Comparison of ENCODE assay signal across 8 cellular contexts in the genomic region with DNA sequence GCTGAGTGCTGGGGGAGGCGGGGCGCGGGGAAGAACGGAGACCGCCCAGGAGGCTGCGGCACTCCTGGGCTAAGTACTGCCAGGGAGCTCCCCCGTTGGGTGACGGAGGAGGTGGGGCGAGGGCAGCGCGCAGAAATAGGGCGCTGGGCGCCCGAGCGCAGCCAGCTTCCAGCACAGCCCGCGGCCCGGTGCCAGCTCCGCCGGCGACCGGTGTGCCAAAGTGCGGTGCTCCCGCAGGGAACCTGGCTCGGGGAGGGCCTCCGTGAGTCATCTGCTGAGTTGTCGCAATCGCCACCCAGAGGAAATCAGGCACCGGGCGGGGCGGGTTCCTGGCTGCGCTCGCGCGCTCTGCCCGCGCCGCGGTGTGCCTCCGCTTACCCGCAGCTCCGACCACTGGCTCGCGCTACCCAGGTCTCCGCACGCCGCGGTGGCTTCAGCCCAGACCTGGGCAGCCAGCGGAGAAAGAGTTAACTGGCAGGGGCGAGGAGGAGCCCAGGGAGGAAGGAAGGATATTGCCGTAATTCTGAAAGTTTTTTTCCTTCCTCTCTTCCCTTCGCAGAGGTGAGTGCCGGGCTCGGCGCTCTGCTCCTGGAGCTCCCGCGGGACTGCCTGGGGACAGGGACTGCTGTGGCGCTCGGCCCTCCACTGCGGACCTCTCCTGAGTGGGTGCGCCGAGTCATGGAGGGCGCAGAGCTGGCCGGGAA. TPM values are rescaled to one million over a fixed set of nuclear protein-coding genes. Genes with fewer than 3 reads are reported as not detected.
DNase-seq lines count a peak whose midpoint lies in the region; ATAC-seq, FAIRE-seq and TF ChIP-seq lines count a peak whose summit lies in the region.

Gene GPAT3 (plus strand): TSS at position 164 of the 704 bp plus-strand sequence. CDS start 515 bp downstream, at position 679.

- 0 out of 2 replicates have a peak, but pooled peaks cover 3% of the 10 kb centered on the region for H3K4me1 ChIP-seq in MM.1S (ENCODE audit: low read length)

- POLR2A ChIA-PET in WTC11 (lab: Charles Lee): no interaction called here

- H3K4me1 Mint-ChIP-seq in WTC11 (peaks cover 21% of the 10 kb centered on the region), immature natural killer cell (peaks cover 17 to 19% of the 10 kb centered on the region in 2 donors)

- no peak within 1 kb of the TSS for H3K27ac ChIP-seq in MM.1S (ENCODE audit: low read length)

- H3K9ac ChIP-seq in MM.1S (ENCODE audit: low read length): peak within 1 kb of the TSS; percentile 22; the same call in 1 of the 2 replicates

- CTCF ChIA-PET in WTC11 (lab: Charles Lee): interaction anchor here (0.6 to 1.4 kb wide), 5 partner anchors 11 to 253 kb away, joined by 3 to 4 read pairs (median 3); no protein-coding TSS in a partner anchor

- H3K9me3 ChIP-seq in MM.1S (replicated peaks; ENCODE audit: insufficient read depth, low read length): no peaks in the 10 kb centered on the region

- H3K9me3 Mint-ChIP-seq in WTC11: no peaks in the 10 kb centered on the region
- no peaks in the 10 kb centered on the region for H3K9me3 Mint-ChIP-seq in immature natural killer cell

- no peak for FAIRE-seq in bronchial epithelial cell (lab: Jason Lieb, UNC)

- no peak within 1 kb of the TSS for H3K27ac Mint-ChIP-seq in WTC11
- peak within 1 kb of the TSS in 1 of 6 donors; percentile 26 for H3K27ac Mint-ChIP-seq in immature natural killer cell

- peak; percentile 9 for TF ChIP-seq CTCF in GM12864 (IDR thresholded peaks at IDR 0.05; ENCODE audit: low read depth, low read length, missing control alignments)
- no peak for TF ChIP-seq CTCF in MM.1S (IDR thresholded peaks at IDR 0.05; ENCODE audit: low read length)
- no peak for TF ChIP-seq CTCF in WTC11 (IDR thresholded peaks at IDR 0.05)
- TF ChIP-seq CTCF in bronchial epithelial cell (IDR thresholded peaks at IDR 0.05; ENCODE audit: insufficient read depth, low read length, severe bottlenecking): no peak

- H3K27me3 ChIP-seq in H7 (ENCODE audit: control insufficient read depth, insufficient read depth, low read length): peaks cover 61% of the 10 kb centered on the region
- no peaks in the 10 kb centered on the region; the same call in 1 of the 2 replicates for H3K27me3 ChIP-seq in MM.1S (replicated peaks; ENCODE audit: insufficient read depth, low read length)
- peaks cover 4% of the 10 kb centered on the region for H3K27me3 ChIP-seq in bronchial epithelial cell (ENCODE audit: control insufficient read depth, insufficient read depth, low read length)

- H2AFZ ChIP-seq in MM.1S (ENCODE audit: low read length): peak within 1 kb of the TSS; percentile 81

- H3K36me3 Mint-ChIP-seq in WTC11 (no peaks in the 10 kb centered on the region), immature natural killer cell (no peaks in the 10 kb centered on the region)

- H3K4me3 ChIP-seq in GM12864 (ENCODE audit: low read depth, low read length) (peak within 1 kb of the TSS; percentile 72), H7 (ENCODE audit: insufficient read depth, low read depth, low read length) (peak within 1 kb of the TSS; percentile 77), MM.1S (ENCODE audit: low read length) (peak within 1 kb of the TSS; percentile 78), bronchial epithelial cell (ENCODE audit: low read depth, low read length) (peak within 1 kb of the TSS; percentile 68)

- H3K4me2 ChIP-seq in MM.1S (ENCODE audit: low read depth, low read length): peak within 1 kb of the TSS; percentile 94

- no peaks in the 10 kb centered on the region for H4K20me1 ChIP-seq in MM.1S (ENCODE audit: insufficient read depth, low read length)

- peak; percentile 77 for ATAC-seq in WTC11

- H3K4me3 Mint-ChIP-seq in WTC11 (peak within 1 kb of the TSS; percentile 87), immature natural killer cell (peak within 1 kb of the TSS; percentile 83 to 89 (median 87))

- H3K27me3 Mint-ChIP-seq in WTC11 (ENCODE audit: low read depth): peaks cover 75% of the 10 kb centered on the region
- peaks cover 8 to 27% (median 16%) of the 10 kb centered on the region in 3 donors for H3K27me3 Mint-ChIP-seq in immature natural killer cell (ENCODE audit: low read depth in 3 of 3)

- 0 out of 2 replicates have a peak, but pooled peaks cover 5% of the 10 kb centered on the region for H3F3A ChIP-seq in MM.1S (ENCODE audit: insufficient read depth, low read length)

- H3K36me3 ChIP-seq in H7 (replicated peaks; ENCODE audit: control insufficient read depth, insufficient read depth, low read length): no peaks in the 10 kb centered on the region
- no peaks in the 10 kb centered on the region for H3K36me3 ChIP-seq in MM.1S (replicated peaks; ENCODE audit: insufficient read depth, low read length)
- H3K36me3 ChIP-seq in bronchial epithelial cell (ENCODE audit: control insufficient read depth, insufficient read depth, low read length): no peaks in the 10 kb centered on the region

- H3K9me2 ChIP-seq in MM.1S (replicated peaks; ENCODE audit: insufficient read depth, low read length): no peaks in the 10 kb centered on the region

- DNase-seq in GM12864 (ENCODE audit: low read depth) (no peak), H7 (peak; percentile 78), MM.1S (peak; percentile 55), WTC11 (ENCODE audit: low spot score) (peak; percentile 59), bronchial epithelial cell (ENCODE audit: low read depth) (peak; percentile 42), immature natural killer cell (peak; percentile 23 to 34 (median 25)), GF-D8 (lab: John Stamatoyannopoulos, UW) (no peak)
- DNase-seq in stimulated activated CD4-positive, alpha-beta T cell treated with anti-CD3 and anti-CD28 coated beads, Interleukin-15, amount 100 ng/mL, for 1 hour (ENCODE audit: low read depth in 1 of 2, low spot score in 1 of 2): peak; percentile 36 to 49

- no peaks in the 10 kb centered on the region for H3K79me2 ChIP-seq in MM.1S (ENCODE audit: low read length)

TF ChIP-seq in WTC11, 78 proteins besides CTCF, POLR2A, EP300 and RAD21:
- TF ChIP-seq NFYB (CRISPR knock-in tag; conservative IDR thresholded peaks at IDR 0.05; ENCODE audit: low read depth) (no peak), MYBL2 (CRISPR knock-in tag; IDR thresholded peaks at IDR 0.05) (no peak), ETV6 (CRISPR knock-in tag; IDR thresholded peaks at IDR 0.05) (peak; percentile 27; the same call in 1 of the 2 replicates), ZNF263 (CRISPR knock-in tag; IDR thresholded peaks at IDR 0.05; ENCODE audit: low read depth) (0 out of 2 replicates have a peak, but pooled peaks have one; percentile 14), FOXP1 (CRISPR knock-in tag; IDR thresholded peaks at IDR 0.05; ENCODE audit: borderline replicate concordance) (peak; percentile 32; the same call in 1 of the 2 replicates), GABPB1 (CRISPR knock-in tag; IDR thresholded peaks at IDR 0.05) (peak; percentile 45; the same call in 1 of the 2 replicates), ZNF423 (CRISPR knock-in tag; IDR thresholded peaks at IDR 0.05) (no peak)
- TF ChIP-seq, protein P1, sequence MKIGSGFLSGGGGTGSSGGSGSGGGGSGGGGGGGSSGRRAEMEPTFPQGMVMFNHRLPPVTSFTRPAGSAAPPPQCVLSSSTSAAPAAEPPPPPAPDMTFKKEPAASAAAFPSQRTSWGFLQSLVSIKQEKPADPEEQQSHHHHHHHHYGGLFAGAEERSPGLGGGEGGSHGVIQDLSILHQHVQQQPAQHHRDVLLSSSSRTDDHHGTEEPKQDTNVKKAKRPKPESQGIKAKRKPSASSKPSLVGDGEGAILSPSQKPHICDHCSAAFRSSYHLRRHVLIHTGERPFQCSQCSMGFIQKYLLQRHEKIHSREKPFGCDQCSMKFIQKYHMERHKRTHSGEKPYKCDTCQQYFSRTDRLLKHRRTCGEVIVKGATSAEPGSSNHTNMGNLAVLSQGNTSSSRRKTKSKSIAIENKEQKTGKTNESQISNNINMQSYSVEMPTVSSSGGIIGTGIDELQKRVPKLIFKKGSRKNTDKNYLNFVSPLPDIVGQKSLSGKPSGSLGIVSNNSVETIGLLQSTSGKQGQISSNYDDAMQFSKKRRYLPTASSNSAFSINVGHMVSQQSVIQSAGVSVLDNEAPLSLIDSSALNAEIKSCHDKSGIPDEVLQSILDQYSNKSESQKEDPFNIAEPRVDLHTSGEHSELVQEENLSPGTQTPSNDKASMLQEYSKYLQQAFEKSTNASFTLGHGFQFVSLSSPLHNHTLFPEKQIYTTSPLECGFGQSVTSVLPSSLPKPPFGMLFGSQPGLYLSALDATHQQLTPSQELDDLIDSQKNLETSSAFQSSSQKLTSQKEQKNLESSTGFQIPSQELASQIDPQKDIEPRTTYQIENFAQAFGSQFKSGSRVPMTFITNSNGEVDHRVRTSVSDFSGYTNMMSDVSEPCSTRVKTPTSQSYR (CRISPR knock-in tag; IDR thresholded peaks at IDR 0.05): 0 out of 2 replicates have a peak, but pooled peaks have one; percentile 29
- TF ChIP-seq, protein P2, sequence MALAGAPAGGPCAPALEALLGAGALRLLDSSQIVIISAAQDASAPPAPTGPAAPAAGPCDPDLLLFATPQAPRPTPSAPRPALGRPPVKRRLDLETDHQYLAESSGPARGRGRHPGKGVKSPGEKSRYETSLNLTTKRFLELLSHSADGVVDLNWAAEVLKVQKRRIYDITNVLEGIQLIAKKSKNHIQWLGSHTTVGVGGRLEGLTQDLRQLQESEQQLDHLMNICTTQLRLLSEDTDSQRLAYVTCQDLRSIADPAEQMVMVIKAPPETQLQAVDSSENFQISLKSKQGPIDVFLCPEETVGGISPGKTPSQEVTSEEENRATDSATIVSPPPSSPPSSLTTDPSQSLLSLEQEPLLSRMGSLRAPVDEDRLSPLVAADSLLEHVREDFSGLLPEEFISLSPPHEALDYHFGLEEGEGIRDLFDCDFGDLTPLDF (CRISPR knock-in tag; IDR thresholded peaks at IDR 0.05): no peak

RNA-seq across cellular contexts. Expression of gene GPAT3, which starts in this region (rescaled TPM):
- total RNA-seq in H7 (2014; rRNA removed; shearing (Covaris generic)): 0.59 and 0.73 TPM in 2 replicates
- total RNA-seq in WTC11 (2021): 1.3 to 1.6 TPM (median 1.6 TPM) in 3 replicates
- 4.5 and 13.7 TPM in 2 replicates for total RNA-seq in bronchial epithelial cell
- polyA plus RNA-seq in immature natural killer cell: 1 to 10 TPM in 1 of 3 donors, under 1 TPM in 1, not detected in 1; 0.56 to 2.1 TPM

Comparison
In these comparisons a context has a peak if more than half of its experiments do, and no peak if none do; other contexts are left out.
1. Peak in DNase-seq and H3K4me3 ChIP-seq in H7; RNA of the gene not detected or under 1 TPM.
2. DNase-seq: peak in MM.1S (single experiment), WTC11 (single experiment), bronchial epithelial cell (single experiment), immature natural killer cell (3 of 3) and stimulated activated CD4-positive, alpha-beta T cell treated with anti-CD3 and anti-CD28 coated beads, Interleukin-15, amount 100 ng/mL, for 1 hour (2 of 2); none in GM12864 (single experiment) and GF-D8 (single experiment).
3. Peak in every context shown above with its lines, with median percentiles within 50 percentile points of each other: H3K4me3 ChIP-seq.